8 cellular contexts compared by ENCODE assay signal in the genomic region with DNA sequence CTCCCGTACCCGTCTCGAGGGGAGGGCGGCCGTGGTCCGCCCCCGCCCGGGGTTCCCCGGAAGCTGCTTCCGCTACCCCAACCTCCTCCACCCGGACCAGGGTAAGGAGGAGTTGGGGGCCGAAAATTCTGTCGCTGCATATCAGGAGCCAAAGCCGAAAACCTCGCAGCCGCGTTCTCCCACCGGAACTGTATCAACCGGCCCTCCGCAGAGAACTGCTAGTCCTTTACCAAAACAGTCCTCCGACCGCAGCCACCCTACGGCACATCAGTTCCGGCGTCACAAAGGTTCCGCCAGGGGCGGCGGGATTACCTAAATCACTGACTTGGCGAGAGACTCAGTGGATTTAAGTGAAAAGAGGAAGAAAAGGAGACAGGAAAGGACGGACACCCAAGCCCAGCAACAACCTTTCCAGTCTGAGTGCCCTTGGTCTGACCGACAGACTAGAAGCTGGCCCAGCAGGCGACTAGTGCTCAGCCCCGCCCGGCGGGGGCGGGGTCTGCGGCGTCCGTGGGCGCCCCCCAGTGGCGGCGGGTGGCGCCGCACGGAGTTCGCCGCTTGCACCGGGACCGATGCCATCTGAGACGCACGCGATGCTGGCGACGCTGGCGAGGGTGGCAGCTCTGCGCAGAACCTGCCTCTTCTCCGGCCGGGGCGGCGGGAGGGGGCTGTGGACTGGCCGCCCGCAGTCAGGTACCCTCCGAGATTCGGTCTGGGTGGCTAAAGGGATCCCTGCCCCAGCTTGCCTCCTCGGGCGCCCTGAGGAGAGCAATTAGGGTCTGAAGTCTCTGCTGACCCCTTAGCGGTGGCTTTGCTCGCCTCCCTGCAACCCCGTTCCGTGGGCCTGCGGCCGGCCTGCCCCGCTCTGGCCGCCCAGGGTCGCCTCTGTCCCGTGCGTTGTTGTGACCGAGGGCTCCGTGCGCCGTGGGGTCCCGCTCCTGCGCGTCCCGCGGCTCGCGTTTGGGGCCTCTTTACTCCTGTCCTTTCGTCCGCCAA. TPM values are rescaled to one million over a fixed set of nuclear protein-coding genes. Genes with fewer than 3 reads are reported as not detected.
DNase-seq lines count a peak whose midpoint lies in the region.

A gene (minus strand): TSS at position 195 of the 996 bp plus-strand sequence. CDS start 55 bp downstream, at position 140.
A gene (plus strand): TSS at position 578 of the 996 bp plus-strand sequence.

- DNase-seq in GM03348 (ENCODE audit: low spot score) (peak; percentile 96), HAP-1 (ENCODE audit: low spot score in 2 of 2) (peak; percentile 76 to 89), M059J (ENCODE audit: low read depth) (peak; percentile 80), SHP77 treated with DMSO at 0.1 percent for 48 hours (lab: John Stamatoyannopoulos, UW) (peak; percentile 88), foreskin melanocyte (peak; percentile 88), stromal cell of bone marrow (ENCODE audit: low read depth) (peak; percentile 72)
- DNase-seq in activated gamma-delta T cell treated with anti-CD3 and anti-CD28 coated beads, Interleukin-2, amount 50 U/mL, for 16 hours (ENCODE audit: low read depth): peak; percentile 76

- H3K4me3 ChIP-seq in HAP-1 (peak within 1 kb of the TSS; percentile 96), neuron (ENCODE audit: low read length) (peak within 1 kb of the TSS; percentile 94)

- H3K36me3 ChIP-seq in HAP-1 (replicated peaks) (no peaks in the 10 kb centered on the region), neuron (ENCODE audit: insufficient read depth, low read length) (peaks cover 14% of the 10 kb centered on the region)

- peak within 1 kb of the TSS; percentile 82 for H2AFZ ChIP-seq in neuron (ENCODE audit: low read depth, low read length)

- H3K27me3 ChIP-seq in HAP-1 (ENCODE audit: low read depth) (no peaks in the 10 kb centered on the region), neuron (ENCODE audit: insufficient read depth, low read length) (no peaks in the 10 kb centered on the region)

- H3K4me1 ChIP-seq in HAP-1: peaks cover 9% of the 10 kb centered on the region
- peaks cover 11% of the 10 kb centered on the region for H3K4me1 ChIP-seq in neuron (ENCODE audit: insufficient read depth, low read length)

- in situ Hi-C loops in HAP-1 (cut with MboI; ENCODE audit: low sequenced_read_pairs): no loop called here

- H3K9me3 ChIP-seq in HAP-1 (no peaks in the 10 kb centered on the region), neuron (ENCODE audit: low read length) (no peaks in the 10 kb centered on the region)

RNA-seq across cellular contexts. Expression of the first gene that starts in this region (rescaled TPM):
- 79.2 and 86.1 TPM in 2 replicates for total RNA-seq in M059J (2014; rRNA removed; shearing (Covaris generic))

RNA-seq across cellular contexts. Expression of the second gene that starts in this region (rescaled TPM):
- total RNA-seq in M059J (2014; rRNA removed; shearing (Covaris generic)): 5.6 and 6.9 TPM in 2 replicates

Comparison
In these comparisons a context has a peak if more than half of its experiments do, and no peak if none do; other contexts are left out.
1. Peak in every context shown above with its lines: DNase-seq and H3K4me3 ChIP-seq.